In the genomic region with DNA sequence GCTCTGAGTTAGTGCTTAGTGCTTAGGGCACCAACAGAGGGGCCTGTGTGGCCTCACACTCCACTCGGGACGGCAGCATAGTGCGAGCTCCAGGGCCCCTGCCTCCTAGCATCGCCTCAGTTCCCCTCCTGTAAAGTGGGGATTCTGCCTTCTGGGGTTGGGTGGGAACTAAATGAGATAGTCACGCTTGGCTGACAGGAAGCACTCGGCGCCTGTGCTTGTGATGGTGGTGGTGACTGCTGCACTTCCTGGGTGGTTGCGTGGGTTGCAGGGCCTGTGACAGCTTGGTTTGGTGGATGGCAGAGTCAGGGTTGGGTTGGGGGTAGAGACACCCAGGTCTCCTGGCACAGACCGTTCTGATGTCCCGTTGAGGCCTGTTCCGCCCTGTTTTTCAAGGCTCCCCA, we compare ENCODE assay signal across 8 cellular contexts. TPM values are rescaled to one million over a fixed set of nuclear protein-coding genes. Genes with fewer than 3 reads are reported as not detected.
DNase-seq lines count a peak whose midpoint lies in the region; ATAC-seq and TF ChIP-seq lines count a peak whose summit lies in the region.

No MANE protein-coding gene starts in this region.

- no peaks in the 10 kb centered on the region for H3K9me3 ChIP-seq in Peyer's patch
- no peaks in the 10 kb centered on the region for H3K9me3 ChIP-seq in neural progenitor cell (ENCODE audit: low read depth)

- H3K36me3 Mint-ChIP-seq in activated naive CD4-positive, alpha-beta T cell treated with anti-CD3 and anti-CD28 coated beads, Interleukin-2, amount 50 U/mL, for 24 hours = peaks cover 3% of the 10 kb centered on the region
- H3K36me3 Mint-ChIP-seq in progenitor cell of endocrine pancreas (ENCODE audit: insufficient read depth) = peaks cover 9% of the 10 kb centered on the region
- H3K36me3 Mint-ChIP-seq in neural progenitor cell = peaks cover 7% of the 10 kb centered on the region

- H3K9ac ChIP-seq in neural progenitor cell = no peak overlapping the region

- H3K9me3 Mint-ChIP-seq in activated naive CD4-positive, alpha-beta T cell treated with anti-CD3 and anti-CD28 coated beads, Interleukin-2, amount 50 U/mL, for 24 hours = no peaks in the 10 kb centered on the region
- H3K9me3 Mint-ChIP-seq in progenitor cell of endocrine pancreas (ENCODE audit: low read depth) (no peaks in the 10 kb centered on the region), neural progenitor cell (no peaks in the 10 kb centered on the region)

- H3K36me3 ChIP-seq in Peyer's patch (peaks cover 0 to 29% (median 0%) of the 10 kb centered on the region in 3 donors), neural progenitor cell (no peaks in the 10 kb centered on the region)

- H3F3A ChIP-seq in neural progenitor cell (ENCODE audit: low read depth) = no peaks in the 10 kb centered on the region

- peak in 2 of 3 donors; percentile 94 for DNase-seq in Peyer's patch
- DNase-seq in stimulated activated CD4-positive, alpha-beta T cell treated with anti-CD3 and anti-CD28 coated beads, Interleukin-2, amount 100 ng/mL, for 48 hours = peak; percentile 69 to 72
- DNase-seq in 8988T = no peak
- no peak for DNase-seq in progenitor cell of endocrine pancreas (ENCODE audit: low spot score, unreplicated experiment)
- no peak for DNase-seq in neural progenitor cell (ENCODE audit: low spot score)

- no peaks in the 10 kb centered on the region for H3K27me3 Mint-ChIP-seq in activated naive CD4-positive, alpha-beta T cell treated with anti-CD3 and anti-CD28 coated beads, Interleukin-2, amount 50 U/mL, for 24 hours
- H3K27me3 Mint-ChIP-seq in progenitor cell of endocrine pancreas = no peaks in the 10 kb centered on the region
- H3K27me3 Mint-ChIP-seq in neural progenitor cell (ENCODE audit: insufficient read depth, low read depth) = peaks cover 13% of the 10 kb centered on the region

- no peaks in the 10 kb centered on the region for H3K27me3 ChIP-seq in Peyer's patch
- H3K27me3 ChIP-seq in neural progenitor cell = peaks cover 5% of the 10 kb centered on the region

- H4K20me1 ChIP-seq in neural progenitor cell (ENCODE audit: low read depth) = no peaks in the 10 kb centered on the region

- TF ChIP-seq POLR2A in Peyer's patch (IDR thresholded peaks at IDR 0.05) = no peak

- peaks cover 94% of the 10 kb centered on the region for H3K4me1 Mint-ChIP-seq in activated naive CD4-positive, alpha-beta T cell treated with anti-CD3 and anti-CD28 coated beads, Interleukin-2, amount 50 U/mL, for 24 hours
- H3K4me1 Mint-ChIP-seq in progenitor cell of endocrine pancreas (ENCODE audit: low read depth) (peaks cover 4% of the 10 kb centered on the region), neural progenitor cell (peaks cover 16% of the 10 kb centered on the region)

- H3K4me1 ChIP-seq in Peyer's patch (peaks cover 0 to 68% (median 49%) of the 10 kb centered on the region in 4 donors), neural progenitor cell (no peaks in the 10 kb centered on the region)

- H3K27ac Mint-ChIP-seq in activated naive CD4-positive, alpha-beta T cell treated with anti-CD3 and anti-CD28 coated beads, Interleukin-2, amount 50 U/mL, for 24 hours = peak overlapping the region; percentile 94
- H3K27ac Mint-ChIP-seq in progenitor cell of endocrine pancreas (no peak overlapping the region), neural progenitor cell (no peak overlapping the region)

- peak overlapping the region; percentile 64 to 89 (median 78) for H3K27ac ChIP-seq in Peyer's patch
- no peak overlapping the region for H3K27ac ChIP-seq in neural progenitor cell

- no peak overlapping the region for H3K4me2 ChIP-seq in neural progenitor cell

- TF ChIP-seq CTCF in Peyer's patch (IDR thresholded peaks at IDR 0.05) (no peak), progenitor cell of endocrine pancreas (IDR thresholded peaks at IDR 0.05; ENCODE audit: unreplicated experiment) (no peak), neural progenitor cell (IDR thresholded peaks at IDR 0.05) (no peak)

- H2AFZ ChIP-seq in neural progenitor cell (replicated peaks) = no peak overlapping the region

- no peaks in the 10 kb centered on the region for H3K79me2 ChIP-seq in neural progenitor cell (ENCODE audit: low read depth)

- H3K4me3 Mint-ChIP-seq in activated naive CD4-positive, alpha-beta T cell treated with anti-CD3 and anti-CD28 coated beads, Interleukin-2, amount 50 U/mL, for 24 hours = peak overlapping the region; percentile 52
- H3K4me3 Mint-ChIP-seq in progenitor cell of endocrine pancreas (ENCODE audit: low read depth) = no peak overlapping the region
- H3K4me3 Mint-ChIP-seq in neural progenitor cell = no peak overlapping the region

- H3K4me3 ChIP-seq in Peyer's patch = peak overlapping the region in 1 of 4 donors; percentile 28
- H3K4me3 ChIP-seq in neural progenitor cell = no peak overlapping the region

- peak; percentile 31 for ATAC-seq in GM18519 (IDR thresholded peaks at IDR 0.05; ENCODE audit: low FRiP score, unreplicated experiment)
- ATAC-seq in HG03108 (IDR thresholded peaks at IDR 0.05; ENCODE audit: unreplicated experiment) = no peak

RNA-seq across cellular contexts. Expression of gene PLEKHF1, which starts 7.7 kb away (rescaled TPM):
- total RNA-seq in Peyer's patch (10 to 100 TPM in 1 of 4 donors, 1 to 10 TPM in 3; 8.2 to 16.5 (median 9.0) TPM), progenitor cell of endocrine pancreas (7.9 and 9.6 TPM in 2 replicates), neural progenitor cell (ENCODE audit: low replicate concordance) (1.2 and 1.4 TPM in 2 replicates)

RNA-seq across cellular contexts. Expression of gene C19orf12, which starts 42.1 kb away (rescaled TPM):
- total RNA-seq in Peyer's patch = 10 to 100 TPM; 18.2 to 49.1 (median 28.2) TPM
- total RNA-seq in progenitor cell of endocrine pancreas = 35.2 and 37.6 TPM in 2 replicates
- total RNA-seq in neural progenitor cell (ENCODE audit: low replicate concordance) = 27.5 and 28.2 TPM in 2 replicates

Comparison
In these comparisons a context has a peak if more than half of its experiments do, and no peak if none do; other contexts are left out.
1. DNase-seq: peak in Peyer's patch (2 of 3) and stimulated activated CD4-positive, alpha-beta T cell treated with anti-CD3 and anti-CD28 coated beads, Interleukin-2, amount 100 ng/mL, for 48 hours (2 of 2); none in 8988T (single experiment), progenitor cell of endocrine pancreas (single experiment) and neural progenitor cell (single experiment).